25 cellular contexts compared by ENCODE assay signal in genomic region chr6:127422791-127423190, GRCh38.
"Had no signal": no experiment of that assay in that cellular context is flagged by ENCODE, and none has a peak within 500 bp of the region (broad histone marks: within the 10 kb centered on the region; RNA-seq: fewer than 3 reads in every experiment).

No MANE protein-coding gene starts in this region.

- H3K27ac ChIP-seq: adrenal gland, Peyer's patch, SJSA1, WERI-Rb-1 had no signal

- H3K4me3 Mint-ChIP-seq: activated CD8-positive, alpha-beta T cell treated with anti-CD3 and anti-CD28 coated beads, Interleukin-2, amount 10 ng/mL, durations not matched to agents 7 days and 5 days; activated naive CD8-positive, alpha-beta T cell treated with anti-CD3 and anti-CD28 coated beads, Interleukin-2, amount 10 ng/mL, durations not matched to agents 7 days and 5 days; T-helper 17 cell had no signal

- H3K27me3 ChIP-seq: adrenal gland, Peyer's patch, SJSA1 had no signal

- H3K4me1 ChIP-seq: adrenal gland, Peyer's patch had no signal

- H3K27me3 Mint-ChIP-seq: activated naive CD8-positive, alpha-beta T cell treated with anti-CD3 and anti-CD28 coated beads, Interleukin-2, amount 10 ng/mL, durations not matched to agents 7 days and 5 days had no signal

- H3K9me3 Mint-ChIP-seq: activated naive CD8-positive, alpha-beta T cell treated with anti-CD3 and anti-CD28 coated beads, Interleukin-2, amount 10 ng/mL, durations not matched to agents 7 days and 5 days had no signal

- DNase-seq: activated CD4-positive, alpha-beta T cell treated with anti-CD3 and anti-CD28 coated beads for 4 hours; activated CD8-positive, alpha-beta memory T cell treated with anti-CD3 and anti-CD28 coated beads, Interleukin-2, amount 50 U/mL, for 48 hours; activated CD8-positive, alpha-beta T cell treated with anti-CD3 and anti-CD28 coated beads, Interleukin-2, amount 10 ng/mL, durations not matched to agents 7 days and 5 days; activated naive CD4-positive, alpha-beta T cell treated with anti-CD3 and anti-CD28 coated beads, Interleukin-2, amount 50 U/mL, for 16 hours; activated naive CD8-positive, alpha-beta T cell treated with anti-CD3 and anti-CD28 coated beads, Interleukin-2, amount 10 ng/mL, durations not matched to agents 7 days and 5 days; activated T-cell treated with anti-CD3 and anti-CD28 coated beads, Interleukin-2, amount 50 U/mL, for 1 hour; adrenal gland; anterior cingulate cortex; cerebellar nuclear complex; Karpas-422; NCI-H1048; NCI-H146; NCI-H187 treated with DMSO at 0.1 percent for 48 hours; NCI-H2081 treated with DMSO at 0.1 percent for 48 hours; NCI-H446 treated with DMSO at 0.1 percent for 48 hours; NCI-H526; NCI-H774; NK-92 treated with Interleukin-12 subunit alpha and Interleukin-12 subunit beta, amount 100 ng/mL, for 24 hours; OCI-M1; Peyer's patch; SHP77; T-helper 17 cell; T-helper 9 cell; WERI-Rb-1 had no signal

- H3K36me3 ChIP-seq: adrenal gland, Peyer's patch, SJSA1, WERI-Rb-1 had no signal

- H3K4me3 ChIP-seq: adrenal gland, Peyer's patch, SJSA1 had no signal

- H3K36me3 Mint-ChIP-seq: activated naive CD8-positive, alpha-beta T cell treated with anti-CD3 and anti-CD28 coated beads, Interleukin-2, amount 10 ng/mL, durations not matched to agents 7 days and 5 days had no signal

- ATAC-seq: activated CD8-positive, alpha-beta T cell treated with anti-CD3 and anti-CD28 coated beads, Interleukin-2, amount 10 ng/mL, durations not matched to agents 7 days and 5 days; T-helper 17 cell had no signal

- H3K9me3 ChIP-seq: adrenal gland, Peyer's patch, SJSA1 had no signal

- H3K27ac Mint-ChIP-seq: activated CD8-positive, alpha-beta T cell treated with anti-CD3 and anti-CD28 coated beads, Interleukin-2, amount 10 ng/mL, durations not matched to agents 7 days and 5 days; activated naive CD8-positive, alpha-beta T cell treated with anti-CD3 and anti-CD28 coated beads, Interleukin-2, amount 10 ng/mL, durations not matched to agents 7 days and 5 days had no signal
